In genomic region chr18:75317723-75318122, GRCh38 we compare ENCODE assay signal across 16 cellular contexts.
DNase-seq lines count a peak whose midpoint lies in the region; ATAC-seq and TF ChIP-seq lines count a peak whose summit lies in the region.
"Had no signal": no experiment of that assay in that cellular context is flagged by ENCODE, and none has a peak within 500 bp of the region (broad histone marks: within the 10 kb centered on the region; RNA-seq: fewer than 3 reads in every experiment).

No MANE protein-coding gene starts in this region.

- no peaks in the 10 kb centered on the region for H3K36me3 Mint-ChIP-seq in activated B cell treated with CpG ODN at 0.5 μM for 24 hours (ENCODE audit: low read depth)
- H3K36me3 Mint-ChIP-seq in stimulated activated memory B cell treated with anti-CD40 and anti-IgM and Interleukin-4, amounts not matched to agents 10 μg/mL and 1 μg/mL and 100 μg/mL, for 72 hours = no peaks in the 10 kb centered on the region

- POLR2A ChIA-PET in activated B cell treated with CpG ODN at 0.5 μM for 24 hours (lab: Charles Lee) = interaction anchor here (0.6 kb wide), 1 partner anchor 18 kb away, joined by 5 read pairs; no protein-coding TSS in a partner anchor

- in situ Hi-C loops in transverse colon (cut with MboI; ENCODE audit: low pct_ligation_motif_present in 1 of 4, low pct_unique_long_range_greater_than_20kb in 1 of 4, low sequenced_read_pairs in 3 of 4) = no loop called here

- TF ChIP-seq POLR2A in transverse colon (IDR thresholded peaks at IDR 0.05) (no peak), uterus (IDR thresholded peaks at IDR 0.05) (no peak)

- H3K4me1 Mint-ChIP-seq in activated B cell treated with CpG ODN at 0.5 μM for 24 hours = peaks cover 4% of the 10 kb centered on the region
- no peaks in the 10 kb centered on the region for H3K4me1 Mint-ChIP-seq in stimulated activated memory B cell treated with anti-CD40 and anti-IgM and Interleukin-4, amounts not matched to agents 10 μg/mL and 1 μg/mL and 100 μg/mL, for 72 hours
- H3K4me1 Mint-ChIP-seq: CD8-positive, alpha-beta memory T cell; GM23338 had no signal

- no peak for TF ChIP-seq EP300 in transverse colon (IDR thresholded peaks at IDR 0.05; ENCODE audit: low read depth)

- DNase-seq in activated B cell treated with CpG ODN at 0.5 μM for 24 hours (no peak), NCI-H226 (no peak), transverse colon (no peak), dermis blood vessel endothelial cell (no peak), uterus (no peak)
- DNase-seq: Caco-2; CD8-positive, alpha-beta memory T cell; DMS53; H7 had no signal

- no peaks in the 10 kb centered on the region for H3K9me3 Mint-ChIP-seq in activated B cell treated with CpG ODN at 0.5 μM for 24 hours
- H3K9me3 Mint-ChIP-seq in stimulated activated memory B cell treated with anti-CD40 and anti-IgM and Interleukin-4, amounts not matched to agents 10 μg/mL and 1 μg/mL and 100 μg/mL, for 72 hours = no peaks in the 10 kb centered on the region
- H3K9me3 Mint-ChIP-seq: CD8-positive, alpha-beta memory T cell; GM23338 had no signal

- no peak overlapping the region for H3K4me3 Mint-ChIP-seq in activated B cell treated with CpG ODN at 0.5 μM for 24 hours
- peak overlapping the region; percentile 28 for H3K4me3 Mint-ChIP-seq in stimulated activated memory B cell treated with anti-CD40 and anti-IgM and Interleukin-4, amounts not matched to agents 10 μg/mL and 1 μg/mL and 100 μg/mL, for 72 hours
- H3K4me3 Mint-ChIP-seq: CD8-positive, alpha-beta memory T cell; GM23338 had no signal

- no peaks in the 10 kb centered on the region for H3K27me3 ChIP-seq in transverse colon
- H3K27me3 ChIP-seq in uterus = no peaks in the 10 kb centered on the region
- H3K27me3 ChIP-seq: BLaER1 had no signal

- 84 to 100% methylated on average over 6 to 9 of the region's 9 CpGs for WGBS in transverse colon (ENCODE audit: low coverage in 1 of 2), 2 donors

- intact Hi-C loops in activated B cell treated with CpG ODN at 0.5 μM for 24 hours (cut with micrococcal nuclease) (no loop called here), transverse colon (cut with DNase I; ENCODE audit: low total_unique reads) (no loop called here), uterus (cut with DNase I; ENCODE audit: low total_unique reads) (no loop called here)

- peak overlapping the region; percentile 59 for H3K27ac Mint-ChIP-seq in activated B cell treated with CpG ODN at 0.5 μM for 24 hours
- no peak overlapping the region for H3K27ac Mint-ChIP-seq in stimulated activated memory B cell treated with anti-CD40 and anti-IgM and Interleukin-4, amounts not matched to agents 10 μg/mL and 1 μg/mL and 100 μg/mL, for 72 hours
- H3K27ac Mint-ChIP-seq: CD8-positive, alpha-beta memory T cell; GM23338 had no signal

- ATAC-seq in GM18502 (IDR thresholded peaks at IDR 0.05; ENCODE audit: poor library complexity, unreplicated experiment) = peak; percentile 53
- peak; percentile 60 for ATAC-seq in HG02678 (IDR thresholded peaks at IDR 0.05; ENCODE audit: unreplicated experiment)
- ATAC-seq in activated B cell treated with CpG ODN at 0.5 μM for 24 hours (ENCODE audit: low read depth) = peak; percentile 78
- ATAC-seq in stimulated activated memory B cell treated with anti-CD40 and anti-IgM and Interleukin-4, amounts not matched to agents 10 μg/mL and 1 μg/mL and 100 μg/mL, for 72 hours = peak; percentile 57
- ATAC-seq: A549, GM23338 had no signal

- no peak for TF ChIP-seq CTCF in activated B cell treated with CpG ODN at 0.5 μM for 24 hours (IDR thresholded peaks at IDR 0.05)
- TF ChIP-seq CTCF in transverse colon (IDR thresholded peaks at IDR 0.05) = no peak
- TF ChIP-seq CTCF in uterus (IDR thresholded peaks at IDR 0.05) = no peak

- H3K27ac ChIP-seq in transverse colon (no peak overlapping the region), uterus (no peak overlapping the region)
- H3K27ac ChIP-seq: A549, BLaER1, HL-60 had no signal

- H3K4me3 ChIP-seq in transverse colon = no peak overlapping the region
- no peak overlapping the region for H3K4me3 ChIP-seq in uterus
- H3K4me3 ChIP-seq: A549, BLaER1, GM23338 had no signal

- H3K9me3 ChIP-seq in transverse colon (no peaks in the 10 kb centered on the region), uterus (no peaks in the 10 kb centered on the region)
- H3K9me3 ChIP-seq: A549, BLaER1, Caco-2 had no signal

- H3K4me1 ChIP-seq in transverse colon (no peaks in the 10 kb centered on the region), uterus (no peaks in the 10 kb centered on the region)
- H3K4me1 ChIP-seq: A549, BLaER1, Caco-2 had no signal

- peaks cover 2% of the 10 kb centered on the region for H3K27me3 Mint-ChIP-seq in activated B cell treated with CpG ODN at 0.5 μM for 24 hours
- H3K27me3 Mint-ChIP-seq in stimulated activated memory B cell treated with anti-CD40 and anti-IgM and Interleukin-4, amounts not matched to agents 10 μg/mL and 1 μg/mL and 100 μg/mL, for 72 hours = peaks cover 51% of the 10 kb centered on the region

- CTCF ChIA-PET in activated B cell treated with CpG ODN at 0.5 μM for 24 hours (lab: Charles Lee) = no interaction called here

- H3K36me3 ChIP-seq in transverse colon = no peaks in the 10 kb centered on the region
- no peaks in the 10 kb centered on the region for H3K36me3 ChIP-seq in uterus
- H3K36me3 ChIP-seq: BLaER1 had no signal
